Comparison of ENCODE assay signal across 15 cellular contexts in the genomic region with DNA sequence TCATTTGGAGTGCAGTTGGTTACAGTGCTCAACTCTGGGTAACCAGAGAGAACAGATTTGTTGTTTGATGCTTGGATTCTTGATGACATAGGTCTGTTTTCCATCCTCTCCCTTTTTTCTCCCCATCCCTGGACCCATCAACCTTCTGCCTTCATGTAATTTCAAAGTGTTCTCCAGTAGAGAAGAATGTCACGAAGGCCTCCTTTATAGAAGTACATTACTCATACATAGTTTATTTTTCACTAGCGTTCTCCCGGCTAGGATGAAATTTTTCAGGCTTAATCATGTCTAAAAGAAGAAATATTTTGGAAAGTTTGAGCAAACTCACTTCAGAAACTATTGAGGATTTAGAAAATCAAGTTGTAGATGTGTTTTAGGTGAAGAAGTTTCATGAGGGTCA. TPM values are rescaled to one million over a fixed set of nuclear protein-coding genes. Genes with fewer than 3 reads are reported as not detected.
DNase-seq lines count a peak whose midpoint lies in the region; ATAC-seq and TF ChIP-seq lines count a peak whose summit lies in the region.
"Had no signal": no experiment of that assay in that cellular context is flagged by ENCODE, and none has a peak within 500 bp of the region (broad histone marks: within the 10 kb centered on the region; RNA-seq: fewer than 3 reads in every experiment).

No MANE protein-coding gene starts in this region.

- ATAC-seq in PC-3 (no peak), right lobe of liver (no peak), GM21367 (IDR thresholded peaks at IDR 0.05; ENCODE audit: unreplicated experiment) (no peak)
- ATAC-seq: lower lobe of right lung had no signal

- no TSS peak for BruUV-seq in PC-3 (replicated peaks; lab: Mats Ljungman, UMichigan)

- H3K27me3 ChIP-seq in PC-3 (ENCODE audit: low read length) (no peaks in the 10 kb centered on the region), rectal smooth muscle tissue (ENCODE audit: control insufficient read depth, insufficient read depth, low read length) (no peaks in the 10 kb centered on the region), right lobe of liver (no peaks in the 10 kb centered on the region)
- H3K27me3 ChIP-seq: testis had no signal

- H3K9me3 ChIP-seq in PC-3 (ENCODE audit: low read length) = no peaks in the 10 kb centered on the region
- no peaks in the 10 kb centered on the region for H3K9me3 ChIP-seq in right lobe of liver
- H3K9me3 ChIP-seq: lower lobe of right lung, testis had no signal

- no peaks in the 10 kb centered on the region for H3K9me2 ChIP-seq in PC-3 (replicated peaks; ENCODE audit: low read length)

- intact Hi-C loops in PC-3 (cut with micrococcal nuclease) = no loop called here
- intact Hi-C loops in right lobe of liver (cut with DNase I) = no loop called here

- H3K4me3 ChIP-seq in PC-3 (ENCODE audit: low read length) = no peak overlapping the region
- H3K4me3 ChIP-seq in rectal smooth muscle tissue (ENCODE audit: low read length) = no peak overlapping the region
- no peak overlapping the region for H3K4me3 ChIP-seq in right lobe of liver
- H3K4me3 ChIP-seq: lower lobe of right lung, spleen, testis had no signal

- TF ChIP-seq POLR2A in right lobe of liver (IDR thresholded peaks at IDR 0.05) = no peak

- CTCF ChIA-PET in PC-3 (lab: Charles Lee) = no interaction called here

- H3K27ac ChIP-seq in PC-3 (ENCODE audit: low read length) (peak overlapping the region; percentile 19), rectal smooth muscle tissue (ENCODE audit: low read depth, low read length) (peak overlapping the region; percentile 46), right lobe of liver (no peak overlapping the region)
- H3K27ac ChIP-seq: lower lobe of right lung, spleen had no signal

- DNase-seq in AG08395 (ENCODE audit: low spot score) (peak; percentile 67), PC-3 (peak; percentile 53), dedifferentiated amniotic fluid mesenchymal stem cell (ENCODE audit: extremely low spot score) (peak; percentile 85), right lobe of liver (no peak), COLO668 (lab: John Stamatoyannopoulos, UW; ENCODE audit: unreplicated experiment) (no peak), NCI-H1105 treated with DMSO at 0.1 percent for 48 hours (lab: John Stamatoyannopoulos, UW) (no peak)
- DNase-seq: cerebellar nuclear complex, lower lobe of right lung, NCI-H2029, nephron progenitor cell, Right ventricle myocardium superior, spleen, testis had no signal

- H3K4me2 ChIP-seq in PC-3 (ENCODE audit: low read length) = peak overlapping the region; percentile 2; the same call in 1 of the 2 replicates

- POLR2A ChIA-PET in PC-3 (lab: Charles Lee; ENCODE audit: unreplicated experiment) = no interaction called here

- H3K36me3 ChIP-seq in PC-3 (ENCODE audit: low read depth, low read length) (no peaks in the 10 kb centered on the region), rectal smooth muscle tissue (ENCODE audit: control insufficient read depth, insufficient read depth, low read length) (no peaks in the 10 kb centered on the region), right lobe of liver (no peaks in the 10 kb centered on the region)
- H3K36me3 ChIP-seq: lower lobe of right lung, spleen had no signal

- H4K20me1 ChIP-seq in PC-3 (ENCODE audit: low read length) = no peaks in the 10 kb centered on the region

- WGBS in right lobe of liver (ENCODE audit: insufficient coverage, low coverage, low lambda C conversion rate, missing lambda C conversion rate) = 92% methylated on average over 3 of the region's 3 CpGs

- no peaks in the 10 kb centered on the region for H3K79me2 ChIP-seq in PC-3 (ENCODE audit: low read length)

- no peaks in the 10 kb centered on the region for H3F3A ChIP-seq in PC-3 (ENCODE audit: low read length, unreplicated experiment)

- no peak overlapping the region for H2AFZ ChIP-seq in PC-3 (ENCODE audit: low read length)

- H3K4me1 ChIP-seq in PC-3 (ENCODE audit: insufficient read depth, low read length) = peaks cover 40% of the 10 kb centered on the region
- H3K4me1 ChIP-seq in rectal smooth muscle tissue (ENCODE audit: control insufficient read depth, insufficient read depth, low read length) = no peaks in the 10 kb centered on the region
- no peaks in the 10 kb centered on the region for H3K4me1 ChIP-seq in right lobe of liver
- H3K4me1 ChIP-seq: lower lobe of right lung, spleen had no signal

- TF ChIP-seq CTCF in PC-3 (conservative IDR thresholded peaks at IDR 0.05; ENCODE audit: low read depth, low read length) = no peak
- no peak for TF ChIP-seq CTCF in right lobe of liver (IDR thresholded peaks at IDR 0.05)

- no peak overlapping the region for H3K9ac ChIP-seq in PC-3 (ENCODE audit: low read length)
- H3K9ac ChIP-seq in rectal smooth muscle tissue (ENCODE audit: low read length) = no peak overlapping the region

RNA-seq across cellular contexts. Expression of a gene that starts 20.9 kb away (rescaled TPM):
- 36.2 and 42.2 TPM in 2 replicates for total RNA-seq in PC-3 (2014; rRNA removed)
- total RNA-seq in right lobe of liver = 10 to 100 TPM; 10.2 to 23.2 (median 16.5) TPM

Comparison
In these comparisons a context has a peak if more than half of its experiments do, and no peak if none do; other contexts are left out.
1. DNase-seq: peak in AG08395 (single experiment), PC-3 (single experiment) and dedifferentiated amniotic fluid mesenchymal stem cell (single experiment); none in right lobe of liver (0 of 3), COLO668 (single experiment) and NCI-H1105 treated with DMSO at 0.1 percent for 48 hours (single experiment).
2. H3K27ac ChIP-seq: peak in PC-3 (single experiment) and rectal smooth muscle tissue (single experiment); none in right lobe of liver (0 of 3).